1 cellular context compared by ENCODE assay signal in genomic region chr7:56051053-56051338, GRCh38.
TF ChIP-seq lines count a peak whose summit lies in the region.

No MANE protein-coding gene starts in this region.

TF ChIP-seq in H1, 55 proteins besides CTCF, POLR2A, EP300 and RAD21:
- TF ChIP-seq CBX5 (IDR thresholded peaks at IDR 0.05; ENCODE audit: low read depth, low read length) (no peak), ASH2L (IDR thresholded peaks at IDR 0.05; ENCODE audit: low read length) (peak; percentile 52)
